33 cellular contexts compared by ENCODE assay signal in genomic region chr7:132531562-132531961, GRCh38. TPM values are rescaled to one million over a fixed set of nuclear protein-coding genes. Genes with fewer than 3 reads are reported as not detected.
"Had no signal": no experiment of that assay in that cellular context is flagged by ENCODE, and none has a peak within 500 bp of the region (broad histone marks: within the 10 kb centered on the region; RNA-seq: fewer than 3 reads in every experiment).

No MANE protein-coding gene starts in this region.

- H3K4me3 ChIP-seq: ascending aorta, esophagus squamous epithelium, gastroesophageal sphincter, heart right ventricle had no signal

- H3K27ac Mint-ChIP-seq: activated CD4-positive, alpha-beta memory T cell treated with anti-CD3 and anti-CD28 coated beads for 36 hours; activated CD4-positive, alpha-beta T cell treated with anti-CD3 and anti-CD28 coated beads for 36 hours; activated CD4-positive, alpha-beta T cell treated with anti-CD3 and anti-CD28 coated beads, Interleukin-2, amount 10 ng/mL, durations not matched to agents 24 days and 14 days; activated naive CD4-positive, alpha-beta T cell treated with anti-CD3 and anti-CD28 coated beads for 36 hours; activated naive CD8-positive, alpha-beta T cell; activated T-helper 2 cell treated with anti-CD3 and anti-CD28 coated beads, Interferon-gamma antibody, Interleukin-2, Interleukin-4, amounts not matched to agents 10 μg/mL and 5 μg/mL and 100 μg/mL, durations not matched to agents 14 hours and 24 hours and 36 hours; effector memory CD8-positive, alpha-beta T cell; T-helper 17 cell; T-helper 2 cell treated with Interferon-gamma antibody and Interleukin-4, amounts not matched to agents 5 μg/mL and 100 μg/mL, for 36 hours had no signal

- H3K36me3 ChIP-seq: brain microvascular endothelial cell, esophagus squamous epithelium, gastroesophageal sphincter, heart right ventricle, WERI-Rb-1 had no signal

- ATAC-seq: activated CD4-positive, alpha-beta T cell treated with anti-CD3 and anti-CD28 coated beads for 36 hours; activated T-cell treated with anti-CD3 and anti-CD28 coated beads, Interleukin-2, amount 50 U/mL, for 4 hours; effector memory CD8-positive, alpha-beta T cell; gastroesophageal sphincter; heart right ventricle; T-helper 17 cell had no signal

- H3K27me3 ChIP-seq: ascending aorta, brain microvascular endothelial cell, esophagus squamous epithelium, gastroesophageal sphincter, heart right ventricle had no signal

- FAIRE-seq: bronchial epithelial cell, endometrium, endothelial cell of umbilical vein had no signal

- H3K4me1 Mint-ChIP-seq: central memory CD8-positive, alpha-beta T cell had no signal

- DNase-seq: activated CD4-positive, alpha-beta memory T cell treated with anti-CD3 and anti-CD28 coated beads for 36 hours; activated CD4-positive, alpha-beta T cell treated with anti-CD3 and anti-CD28 coated beads for 36 hours; activated CD4-positive, alpha-beta T cell treated with anti-CD3 and anti-CD28 coated beads, Interleukin-2, amount 10 ng/mL, durations not matched to agents 24 days and 14 days; activated CD4-positive, CD25-positive, alpha-beta regulatory T cell; activated CD4-positive, CD25-positive, alpha-beta regulatory T cell treated with anti-CD3 and anti-CD28 coated beads, Interleukin-2, amount 50 U/mL, for 72 hours; activated CD8-positive, alpha-beta memory T cell treated with anti-CD3 and anti-CD28 coated beads for 24 hours; activated effector memory CD4-positive, alpha-beta T cell treated with anti-CD3 and anti-CD28 coated beads, Interleukin-2, amount 50 U/mL, for 16 hours; activated naive CD4-positive, alpha-beta T cell treated with anti-CD3 and anti-CD28 coated beads for 36 hours; activated T-cell treated with anti-CD3 and anti-CD28 coated beads, Interleukin-2, amount 50 U/mL, for 4 hours; brain microvascular endothelial cell; cortex of kidney; dermis blood vessel endothelial cell; effector CD4-positive, alpha-beta T cell; effector memory CD8-positive, alpha-beta T cell; esophagus squamous epithelium; foreskin melanocyte; heart right ventricle; SW 1271; T-helper 1 cell; T-helper 17 cell; T1000; WERI-Rb-1 had no signal

- H3K4me3 Mint-ChIP-seq: activated CD4-positive, alpha-beta memory T cell treated with anti-CD3 and anti-CD28 coated beads for 36 hours; activated CD4-positive, alpha-beta T cell treated with anti-CD3 and anti-CD28 coated beads for 36 hours; activated naive CD4-positive, alpha-beta T cell treated with anti-CD3 and anti-CD28 coated beads for 36 hours; activated naive CD8-positive, alpha-beta T cell; activated T-cell treated with anti-CD3 and anti-CD28 coated beads, Interleukin-2, amount 50 U/mL, for 4 hours; central memory CD8-positive, alpha-beta T cell; effector memory CD8-positive, alpha-beta T cell; T-helper 17 cell; T-helper 2 cell treated with Interferon-gamma antibody and Interleukin-4, amounts not matched to agents 5 μg/mL and 100 μg/mL, for 36 hours had no signal

- H3K4me1 ChIP-seq: ascending aorta, esophagus squamous epithelium, gastroesophageal sphincter had no signal

- H3K9me3 Mint-ChIP-seq: activated CD4-positive, alpha-beta memory T cell treated with anti-CD3 and anti-CD28 coated beads for 36 hours; activated CD4-positive, alpha-beta T cell treated with anti-CD3 and anti-CD28 coated beads, Interleukin-2, amount 10 ng/mL, durations not matched to agents 24 days and 14 days; activated naive CD4-positive, alpha-beta T cell treated with anti-CD3 and anti-CD28 coated beads for 36 hours; activated T-cell treated with anti-CD3 and anti-CD28 coated beads, Interleukin-2, amount 50 U/mL, for 4 hours; activated T-helper 2 cell treated with anti-CD3 and anti-CD28 coated beads, Interferon-gamma antibody, Interleukin-2, Interleukin-4, amounts not matched to agents 10 μg/mL and 5 μg/mL and 100 μg/mL, durations not matched to agents 14 hours and 24 hours and 36 hours; central memory CD8-positive, alpha-beta T cell; effector memory CD8-positive, alpha-beta T cell; T-helper 2 cell treated with Interferon-gamma antibody and Interleukin-4, amounts not matched to agents 5 μg/mL and 100 μg/mL, for 36 hours had no signal

- H3K27me3 Mint-ChIP-seq: activated CD4-positive, alpha-beta T cell treated with anti-CD3 and anti-CD28 coated beads, Interleukin-2, amount 10 ng/mL, durations not matched to agents 24 days and 14 days; activated naive CD8-positive, alpha-beta T cell had no signal

- H3K36me3 Mint-ChIP-seq: activated CD4-positive, alpha-beta memory T cell treated with anti-CD3 and anti-CD28 coated beads for 36 hours; activated naive CD8-positive, alpha-beta T cell had no signal

- H3K27ac ChIP-seq: ascending aorta, brain microvascular endothelial cell, epithelial cell of prostate, esophagus squamous epithelium, gastroesophageal sphincter, heart right ventricle, WERI-Rb-1 had no signal

- H3K9me3 ChIP-seq: ascending aorta, esophagus squamous epithelium, gastroesophageal sphincter, heart right ventricle had no signal

RNA-seq across cellular contexts. Expression of gene PLXNA4, which starts 44.7 kb away (rescaled TPM):
- total RNA-seq: fibroblast of villous mesenchyme had no signal
